Comparison of ENCODE assay signal across 8 cellular contexts in genomic region chr20:45407783-45408645, GRCh38. TPM values are rescaled to one million over a fixed set of nuclear protein-coding genes. Genes with fewer than 3 reads are reported as not detected.
DNase-seq lines count a peak whose midpoint lies in the region; ATAC-seq and TF ChIP-seq lines count a peak whose summit lies in the region.

DBNDD2 (plus strand) TSS chr20:45408289; CDS start chr20:45408468, 179 bp downstream.

- DNase-seq in Caki2 (ENCODE audit: low read depth) (no peak), fibroblast of villous mesenchyme (ENCODE audit: low read depth) (no peak), nephron progenitor cell (no peak), SKM-1 treated with dmso at 0.1 percent for 144 hours (lab: John Stamatoyannopoulos, UW; ENCODE audit: unreplicated experiment) (no peak), NOMO-1 treated with dmso at 0.1 percent for 144 hours (lab: John Stamatoyannopoulos, UW; ENCODE audit: unreplicated experiment) (no peak)
- peak; percentile 33 for DNase-seq in activated CD4-positive, alpha-beta memory T cell treated with anti-CD3 and anti-CD28 coated beads for 36 hours

- H3K36me3 Mint-ChIP-seq in activated CD4-positive, alpha-beta memory T cell treated with anti-CD3 and anti-CD28 coated beads for 36 hours = peaks cover 4% of the 10 kb centered on the region
- peaks cover 17% of the 10 kb centered on the region for H3K36me3 Mint-ChIP-seq in nephron progenitor cell (ENCODE audit: low read depth)

- peak within 1 kb of the TSS; percentile 54 for H3K27ac Mint-ChIP-seq in activated CD4-positive, alpha-beta memory T cell treated with anti-CD3 and anti-CD28 coated beads for 36 hours
- no peak within 1 kb of the TSS for H3K27ac Mint-ChIP-seq in nephron progenitor cell

- TF ChIP-seq CTCF in fibroblast of villous mesenchyme (IDR thresholded peaks at IDR 0.05; ENCODE audit: insufficient read depth, low read depth, low read length) = no peak
- no peak for TF ChIP-seq CTCF in nephron progenitor cell (IDR thresholded peaks at IDR 0.05)

- ATAC-seq in GM19035 (IDR thresholded peaks at IDR 0.05; ENCODE audit: unreplicated experiment) (no peak), GM21515 (IDR thresholded peaks at IDR 0.05; ENCODE audit: unreplicated experiment) (no peak)

- CTCF ChIA-PET in activated CD4-positive, alpha-beta memory T cell treated with anti-CD3 and anti-CD28 coated beads for 36 hours (lab: Charles Lee) = interaction anchor here (1.1 to 1.7 kb wide), 5 partner anchors 29 to 363 kb away, joined by 3 to 14 read pairs (median 7); partner anchors contain the start of gene SYS1

- H3K4me3 ChIP-seq in fibroblast of villous mesenchyme (ENCODE audit: low read depth, low read length) = peak within 1 kb of the TSS; percentile 78

- POLR2A ChIA-PET in activated CD4-positive, alpha-beta memory T cell treated with anti-CD3 and anti-CD28 coated beads for 36 hours (lab: Charles Lee) = interaction anchor here (0.6 to 1.4 kb wide), 4 partner anchors 8 to 34 kb away, joined by 3 to 10 read pairs (median 4); partner anchors contain the start of gene PIGT

- H3K4me1 Mint-ChIP-seq in activated CD4-positive, alpha-beta memory T cell treated with anti-CD3 and anti-CD28 coated beads for 36 hours (ENCODE audit: low read depth) = peaks cover 13% of the 10 kb centered on the region
- peaks cover 50% of the 10 kb centered on the region for H3K4me1 Mint-ChIP-seq in nephron progenitor cell

- H3K27me3 Mint-ChIP-seq in activated CD4-positive, alpha-beta memory T cell treated with anti-CD3 and anti-CD28 coated beads for 36 hours = peaks cover 2% of the 10 kb centered on the region
- H3K27me3 Mint-ChIP-seq in nephron progenitor cell (ENCODE audit: low read depth, poor library complexity) = peaks cover 54% of the 10 kb centered on the region

- peak within 1 kb of the TSS; percentile 78 for H3K4me3 Mint-ChIP-seq in activated CD4-positive, alpha-beta memory T cell treated with anti-CD3 and anti-CD28 coated beads for 36 hours
- peak within 1 kb of the TSS; percentile 81 for H3K4me3 Mint-ChIP-seq in nephron progenitor cell

- intact Hi-C loops in activated CD4-positive, alpha-beta memory T cell treated with anti-CD3 and anti-CD28 coated beads for 36 hours (cut with micrococcal nuclease) = loop anchor here (1.0 kb wide), 1 partner anchor 7 kb away; no protein-coding TSS in a partner anchor

- in situ Hi-C loops in Caki2 (cut with HindIII; ENCODE audit: low pct_unique_long_range_greater_than_20kb, low sequenced_read_pairs) = no loop called here

- H3K9me3 Mint-ChIP-seq in activated CD4-positive, alpha-beta memory T cell treated with anti-CD3 and anti-CD28 coated beads for 36 hours = no peaks in the 10 kb centered on the region
- peaks cover 9% of the 10 kb centered on the region for H3K9me3 Mint-ChIP-seq in nephron progenitor cell

RNA-seq across cellular contexts. Expression of gene DBNDD2, which starts in this region (rescaled TPM):
- 2.5 and 21.5 TPM in 2 replicates for total RNA-seq in Caki2 (2014; rRNA removed; shearing (Covaris generic); ENCODE audit: low replicate concordance)
- 10 to 100 TPM; 21.6 to 22.6 TPM for total RNA-seq in activated CD4-positive, alpha-beta memory T cell treated with anti-CD3 and anti-CD28 coated beads for 36 hours
- total RNA-seq in fibroblast of villous mesenchyme = 9.9 and 11.3 TPM in 2 replicates
